8 cellular contexts compared by ENCODE assay signal in the genomic region with DNA sequence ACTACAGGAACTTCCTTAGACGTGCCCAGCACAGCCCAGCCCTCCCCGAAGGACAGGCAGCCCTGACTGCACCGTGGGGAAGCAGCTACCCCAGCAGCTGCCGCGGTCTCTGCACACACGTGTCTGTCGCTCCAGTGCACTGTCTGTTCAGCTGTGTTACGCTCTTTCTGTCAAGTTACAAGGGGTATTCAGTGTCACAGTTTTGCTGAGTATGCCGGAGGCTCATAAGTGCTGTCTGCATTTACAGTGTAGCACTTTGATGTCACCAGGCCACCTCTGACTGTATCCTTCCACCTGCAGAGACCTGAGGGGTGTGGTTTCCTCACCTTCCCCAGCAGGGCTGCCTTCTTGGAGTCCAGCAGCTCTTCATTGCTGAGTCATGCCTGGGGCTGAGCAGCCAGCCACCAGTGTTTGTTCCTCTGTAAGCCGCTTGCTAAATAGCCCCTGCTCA.
DNase-seq lines count a peak whose midpoint lies in the region; ATAC-seq, FAIRE-seq and TF ChIP-seq lines count a peak whose summit lies in the region.

No MANE protein-coding gene starts in this region.

- no peak for FAIRE-seq in RCC 7860 (lab: Jason Lieb, UNC)

- peaks cover 17 to 25% (median 20%) of the 10 kb centered on the region in 10 experiments for H3K4me1 ChIP-seq in BLaER1 treated with 17β-estradiol and CSF1 and Interleukin-3, amounts not matched to agents 10 nM and 100 nM

- in situ Hi-C loops in GM18951 (cut with MboI; ENCODE audit: low sequenced_read_pairs, unreplicated experiment): no loop called here

- peak overlapping the region; percentile 13 to 73 (median 38); a peak in 18 of 22 replicates for H3K4me2 ChIP-seq in BLaER1 treated with 17β-estradiol and CSF1 and Interleukin-3, amounts not matched to agents 10 nM and 100 nM

- peak overlapping the region in 7 of 11 experiments; percentile 2 to 58 (median 23); a peak in 9 of 22 replicates for H3K27ac ChIP-seq in BLaER1 treated with 17β-estradiol and CSF1 and Interleukin-3, amounts not matched to agents 10 nM and 100 nM

- ATAC-seq in HG03103 (IDR thresholded peaks at IDR 0.05; ENCODE audit: low read depth, unreplicated experiment): peak; percentile 75

- peak overlapping the region in 3 of 11 experiments; percentile 16 to 30 (median 29); a peak in 2 of 22 replicates for H3K9ac ChIP-seq in BLaER1 treated with 17β-estradiol and CSF1 and Interleukin-3, amounts not matched to agents 10 nM and 100 nM

- no peaks in the 10 kb centered on the region for H3K27me3 ChIP-seq in BLaER1 treated with 17β-estradiol and CSF1 and Interleukin-3, amounts not matched to agents 10 nM and 100 nM

- H3K4me3 ChIP-seq in BLaER1 treated with 17β-estradiol and CSF1 and Interleukin-3, amounts not matched to agents 10 nM and 100 nM: no peak overlapping the region

- DNase-seq in RCC 7860 (ENCODE audit: low spot score) (peak; percentile 49), iPS-NIHi7 (ENCODE audit: extremely low spot score) (peak; percentile 69), RPMI8226 (no peak), SIG-M5 (lab: John Stamatoyannopoulos, UW) (no peak)
- no peak for DNase-seq in activated CD8-positive, alpha-beta memory T cell treated with anti-CD3 and anti-CD28 coated beads, Interleukin-2, amount 50 U/mL, for 48 hours

- peaks cover 85 to 100% (median 96%) of the 10 kb centered on the region in 11 experiments for H3K36me3 ChIP-seq in BLaER1 treated with 17β-estradiol and CSF1 and Interleukin-3, amounts not matched to agents 10 nM and 100 nM

- H4K20me1 ChIP-seq in BLaER1 treated with 17β-estradiol and CSF1 and Interleukin-3, amounts not matched to agents 10 nM and 100 nM: peaks cover 35 to 83% (median 77%) of the 10 kb centered on the region in 11 experiments

- peak; percentile 55 for TF ChIP-seq POLR2A in GM18951 (IDR thresholded peaks at IDR 0.05; ENCODE audit: extremely low read depth, insufficient read depth, insufficient read length)

- H3K9me3 ChIP-seq in BLaER1 treated with 17β-estradiol and CSF1 and Interleukin-3, amounts not matched to agents 10 nM and 100 nM (replicated peaks in 1 of 11): no peaks in the 10 kb centered on the region

Comparison
In these comparisons a context has a peak if more than half of its experiments do, and no peak if none do; other contexts are left out.
1. DNase-seq: peak in RCC 7860 (single experiment) and iPS-NIHi7 (single experiment); none in RPMI8226 (single experiment), SIG-M5 (single experiment) and activated CD8-positive, alpha-beta memory T cell treated with anti-CD3 and anti-CD28 coated beads, Interleukin-2, amount 50 U/mL, for 48 hours (single experiment).